ENCODE assay signal across 1 cellular context in the genomic region with DNA sequence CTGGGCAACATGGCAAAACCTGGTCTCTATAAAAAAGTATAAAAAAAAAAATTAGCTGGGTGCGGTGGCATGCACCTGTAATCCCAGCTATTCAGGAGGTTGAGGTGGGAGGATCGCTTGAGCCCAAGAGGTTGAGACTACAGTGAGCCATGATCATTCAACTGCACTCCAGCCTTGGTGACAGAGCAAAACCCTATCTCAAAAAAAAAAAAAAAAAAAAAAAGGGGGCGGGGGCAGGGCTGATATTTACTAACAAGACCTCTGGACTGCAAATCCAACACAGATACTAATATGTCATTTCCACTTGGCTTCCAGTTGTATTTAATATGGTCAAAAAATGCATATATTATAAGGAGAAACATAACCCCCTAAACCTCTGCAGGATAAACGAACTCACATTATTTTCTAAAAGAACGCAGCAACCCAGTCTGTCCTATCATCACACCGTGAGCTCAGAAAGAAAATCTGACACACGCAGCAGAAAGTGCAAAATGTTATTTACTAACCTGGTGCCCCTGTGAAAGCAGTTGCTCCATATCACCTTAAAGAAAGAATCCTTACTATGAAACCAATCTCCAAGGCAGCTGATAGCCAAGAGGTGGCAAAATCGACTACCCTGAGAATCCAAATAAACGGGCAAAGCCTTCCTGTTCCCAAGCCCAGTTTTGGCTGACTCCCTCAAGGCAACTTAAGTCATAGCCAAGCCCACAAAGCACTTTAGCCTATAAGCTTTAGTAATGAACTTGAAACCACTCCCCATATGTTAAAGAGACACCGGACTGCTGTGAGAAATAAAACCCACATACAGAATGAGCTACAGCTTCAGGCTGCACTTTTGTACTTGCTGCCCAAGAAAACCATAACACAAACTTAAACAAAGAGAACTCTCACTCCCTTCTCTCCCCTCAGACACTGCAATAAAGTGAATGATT.
TF ChIP-seq lines count a peak whose summit lies in the region.

No MANE protein-coding gene starts in this region.

TF ChIP-seq in H1, 55 proteins besides CTCF, POLR2A, EP300 and RAD21:
- TF ChIP-seq ZNF274 (IDR thresholded peaks at IDR 0.05; ENCODE audit: borderline replicate concordance, extremely low read depth, low read length) = no peak
- TF ChIP-seq SIRT6 (IDR thresholded peaks at IDR 0.05; ENCODE audit: low read length) = no peak
- TF ChIP-seq RBBP5 (IDR thresholded peaks at IDR 0.05; ENCODE audit: borderline replicate concordance, low read depth, low read length) = no peak
- no peak for TF ChIP-seq BACH1 (IDR thresholded peaks at IDR 0.05; ENCODE audit: low read length)
- TF ChIP-seq CHD1 (IDR thresholded peaks at IDR 0.05; ENCODE audit: low read depth, low read length) = no peak
- TF ChIP-seq JUN (IDR thresholded peaks at IDR 0.05; ENCODE audit: low read depth, low read length) = no peak
- TF ChIP-seq SP4 (IDR thresholded peaks at IDR 0.05; ENCODE audit: low read length) = no peak
- TF ChIP-seq RXRA (IDR thresholded peaks at IDR 0.05; ENCODE audit: insufficient read depth, low read depth, low read length) = no peak
- TF ChIP-seq SIX5 (IDR thresholded peaks at IDR 0.05; ENCODE audit: low read depth, low read length) = no peak
- TF ChIP-seq RNF2 (IDR thresholded peaks at IDR 0.05; ENCODE audit: borderline replicate concordance, low read depth, low read length, missing control alignments, poor library complexity, severe bottlenecking) = no peak
- TF ChIP-seq POU5F1 (IDR thresholded peaks at IDR 0.05; ENCODE audit: low read depth, low read length) = no peak
- TF ChIP-seq YY1 (IDR thresholded peaks at IDR 0.05; ENCODE audit: low read depth, low read length) = no peak
- TF ChIP-seq NANOG (IDR thresholded peaks at IDR 0.05; ENCODE audit: insufficient read depth, low read depth, low read length, poor library complexity, severe bottlenecking) = no peak
- no peak for TF ChIP-seq E2F6 (IDR thresholded peaks at IDR 0.05)
- TF ChIP-seq SIN3A (conservative IDR thresholded peaks at IDR 0.05 in 1 of 2, IDR thresholded peaks at IDR 0.05 in 1 of 2; ENCODE audit: low read depth in 1 of 2, low read length in 2 of 2) = no peak
- TF ChIP-seq, protein P1, sequence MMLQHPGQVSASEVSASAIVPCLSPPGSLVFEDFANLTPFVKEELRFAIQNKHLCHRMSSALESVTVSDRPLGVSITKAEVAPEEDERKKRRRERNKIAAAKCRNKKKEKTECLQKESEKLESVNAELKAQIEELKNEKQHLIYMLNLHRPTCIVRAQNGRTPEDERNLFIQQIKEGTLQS (IDR thresholded peaks at IDR 0.05; ENCODE audit: insufficient read depth, low read depth, low read length) = no peak
- TF ChIP-seq PHF8 (conservative IDR thresholded peaks at IDR 0.05; ENCODE audit: low read depth, low read length) = no peak
